2 cellular contexts compared by ENCODE assay signal in genomic region chr12:108713471-108713870, GRCh38.
TF ChIP-seq lines count a peak whose summit lies in the region.

No MANE protein-coding gene starts in this region.

TF ChIP-seq in HEK293, 187 proteins besides CTCF, POLR2A, EP300 and RAD21:
- TF ChIP-seq ZNF777 (tag by site-specific recombination; IDR thresholded peaks at IDR 0.05; ENCODE audit: borderline replicate concordance) (no peak), ZNF488 (tag by site-specific recombination; IDR thresholded peaks at IDR 0.05) (no peak), PATZ1 (tag by site-specific recombination; IDR thresholded peaks at IDR 0.05) (no peak), ZBTB20 (tag by site-specific recombination; IDR thresholded peaks at IDR 0.05) (no peak), IKZF3 (tag by site-specific recombination; IDR thresholded peaks at IDR 0.05) (no peak), ZNF133 (tag by site-specific recombination; IDR thresholded peaks at IDR 0.05) (no peak), PRDM2 (tag by site-specific recombination; IDR thresholded peaks at IDR 0.05; ENCODE audit: borderline replicate concordance) (no peak), ZFP69B (tag by site-specific recombination; IDR thresholded peaks at IDR 0.05) (no peak), ZNF214 (tag by site-specific recombination; IDR thresholded peaks at IDR 0.05; ENCODE audit: borderline replicate concordance) (no peak), ZNF670 (tag by site-specific recombination; IDR thresholded peaks at IDR 0.05; ENCODE audit: low read depth) (no peak), KLF1 (tag by site-specific recombination; IDR thresholded peaks at IDR 0.05) (no peak), ZNF785 (tag by site-specific recombination; IDR thresholded peaks at IDR 0.05) (no peak), ZNF600 (tag by site-specific recombination; IDR thresholded peaks at IDR 0.05) (no peak), GLIS1 (tag by site-specific recombination; IDR thresholded peaks at IDR 0.05) (no peak), ZNF174 (tag by site-specific recombination; IDR thresholded peaks at IDR 0.05) (no peak), ZNF529 (tag by site-specific recombination; IDR thresholded peaks at IDR 0.05; ENCODE audit: insufficient replicate concordance) (no peak), PBX3 (CRISPR knock-in tag; IDR thresholded peaks at IDR 0.05) (no peak), SETDB1 (IDR thresholded peaks at IDR 0.05; ENCODE audit: insufficient read length, low read length) (no peak), ZNF660 (tag by site-specific recombination; IDR thresholded peaks at IDR 0.05) (no peak), SP7 (tag by site-specific recombination; IDR thresholded peaks at IDR 0.05) (no peak)
TF ChIP-seq in HEK293: peak in this region for 0.

TF ChIP-seq in HepG2, 621 proteins besides CTCF, POLR2A, EP300 and RAD21:
- TF ChIP-seq AKNA (CRISPR knock-in tag; IDR thresholded peaks at IDR 0.05; ENCODE audit: borderline replicate concordance) (no peak), FOXM1 (CRISPR knock-in tag; IDR thresholded peaks at IDR 0.05) (no peak), ZFYVE20 (CRISPR knock-in tag; IDR thresholded peaks at IDR 0.05; ENCODE audit: borderline replicate concordance, low read depth) (no peak), ZNF878 (CRISPR knock-in tag; IDR thresholded peaks at IDR 0.05) (no peak), KDM3A (CRISPR knock-in tag; IDR thresholded peaks at IDR 0.05; ENCODE audit: low read depth) (no peak), ZNF749 (CRISPR knock-in tag; IDR thresholded peaks at IDR 0.05; ENCODE audit: borderline replicate concordance) (no peak), HHEX (CRISPR knock-in tag; IDR thresholded peaks at IDR 0.05) (no peak), MED13 (CRISPR knock-in tag; IDR thresholded peaks at IDR 0.05) (no peak), ZBTB7A (CRISPR knock-in tag; IDR thresholded peaks at IDR 0.05) (no peak), ZNF280B (CRISPR knock-in tag; IDR thresholded peaks at IDR 0.05; ENCODE audit: borderline replicate concordance) (no peak), DNMT3B (CRISPR knock-in tag; conservative IDR thresholded peaks at IDR 0.05) (no peak), DZIP1 (CRISPR knock-in tag; IDR thresholded peaks at IDR 0.05) (no peak), ATF3 (CRISPR knock-in tag; IDR thresholded peaks at IDR 0.05) (no peak), IKZF4 (CRISPR knock-in tag; IDR thresholded peaks at IDR 0.05; ENCODE audit: borderline replicate concordance, low read depth, not compliant biosample characterization) (no peak), MED1 (CRISPR knock-in tag; IDR thresholded peaks at IDR 0.05) (no peak), MLXIP (CRISPR knock-in tag; IDR thresholded peaks at IDR 0.05; ENCODE audit: borderline replicate concordance) (no peak), ZFP91 (CRISPR knock-in tag; IDR thresholded peaks at IDR 0.05; ENCODE audit: borderline replicate concordance) (no peak), ZNF430 (CRISPR knock-in tag; IDR thresholded peaks at IDR 0.05) (no peak), CREB3 (CRISPR knock-in tag; IDR thresholded peaks at IDR 0.05) (no peak), SIN3A (IDR thresholded peaks at IDR 0.05; ENCODE audit: borderline replicate concordance, low read depth, low read length) (no peak)
TF ChIP-seq in HepG2: peak in this region for 0.
